9 cellular contexts compared by ENCODE assay signal in the genomic region with DNA sequence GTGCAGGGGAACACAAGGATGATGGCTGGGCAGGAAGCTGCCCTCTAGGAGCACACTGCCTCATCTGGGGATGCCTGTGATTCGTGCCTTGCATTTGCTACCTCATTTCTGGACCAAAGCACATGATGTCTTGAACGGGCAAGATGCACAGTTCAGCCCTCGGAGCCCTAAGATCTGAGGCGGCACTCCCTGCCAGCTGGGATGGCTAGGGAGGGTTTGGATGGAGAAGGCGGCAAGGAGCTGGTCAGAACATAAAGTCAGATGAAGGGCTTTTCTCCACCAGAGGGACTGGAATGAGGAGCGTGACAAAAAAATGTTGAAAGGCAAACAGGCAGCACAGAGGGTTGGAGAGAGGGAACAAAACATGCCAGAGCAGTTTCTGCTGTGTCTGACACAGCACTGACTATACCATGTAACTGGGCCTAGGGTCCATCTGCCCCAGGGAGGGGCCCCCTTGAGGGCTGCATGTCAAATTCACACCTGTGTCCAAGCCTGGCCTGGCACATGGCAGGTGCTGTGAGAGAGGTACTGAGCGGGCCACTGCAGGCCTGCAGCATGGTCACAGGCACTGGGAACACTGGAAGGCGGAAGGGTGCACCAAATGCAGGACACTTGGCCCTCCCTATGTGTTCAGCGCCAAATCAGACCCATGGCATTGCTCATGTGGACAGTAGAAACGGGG. TPM values are rescaled to one million over a fixed set of nuclear protein-coding genes. Genes with fewer than 3 reads are reported as not detected.
DNase-seq lines count a peak whose midpoint lies in the region; ATAC-seq and TF ChIP-seq lines count a peak whose summit lies in the region.
"Had no signal": no experiment of that assay in that cellular context is flagged by ENCODE, and none has a peak within 500 bp of the region (broad histone marks: within the 10 kb centered on the region; RNA-seq: fewer than 3 reads in every experiment).

No MANE protein-coding gene starts in this region.

- H3K4me3 ChIP-seq in GM23248 (no peak overlapping the region), gastroesophageal sphincter (no peak overlapping the region)

- peaks cover 5% of the 10 kb centered on the region; the same call in 1 of the 2 replicates for H3K79me2 ChIP-seq in GM23248 (ENCODE audit: insufficient read depth)

- POLR2A ChIA-PET in activated CD4-positive, alpha-beta memory T cell treated with anti-CD3 and anti-CD28 coated beads, Interleukin-2, amount 10 ng/mL, durations not matched to agents 7 days and 5 days (lab: Charles Lee): interaction anchor here (9.4 to 11.0 kb wide), 2 partner anchors 21 to 32 kb away, joined by 73 to 133 read pairs; a partner anchor contains a TSS

- H3K27ac ChIP-seq in GM23248 (peak overlapping the region; percentile 100), gastroesophageal sphincter (peak overlapping the region in 3 of 4 donors; percentile 86 to 93 (median 88))

- H3F3A ChIP-seq in GM23248 (ENCODE audit: insufficient read depth): peaks cover 53% of the 10 kb centered on the region

- peaks cover 41% of the 10 kb centered on the region for H3K4me1 Mint-ChIP-seq in activated CD4-positive, alpha-beta memory T cell treated with anti-CD3 and anti-CD28 coated beads, Interleukin-2, amount 10 ng/mL, durations not matched to agents 7 days and 5 days
- H3K4me1 Mint-ChIP-seq in stimulated activated memory B cell treated with anti-CD40 and anti-IgM and Interleukin-4, amounts not matched to agents 10 μg/mL and 1 μg/mL and 100 μg/mL, for 72 hours: peaks cover 23% of the 10 kb centered on the region

- H2AFZ ChIP-seq in GM23248: no peak overlapping the region

- no peaks in the 10 kb centered on the region for H3K9me2 ChIP-seq in GM23248 (ENCODE audit: insufficient read depth)

- no peaks in the 10 kb centered on the region for H4K20me1 ChIP-seq in GM23248 (ENCODE audit: insufficient read depth)

- no peak overlapping the region for H3K9ac ChIP-seq in GM23248

- no peak for TF ChIP-seq EP300 in gastroesophageal sphincter (IDR thresholded peaks at IDR 0.05)

- no peak for TF ChIP-seq POLR2A in gastroesophageal sphincter (IDR thresholded peaks at IDR 0.05)

- no peak for DNase-seq in GM23248
- DNase-seq in activated CD4-positive, alpha-beta memory T cell treated with anti-CD3 and anti-CD28 coated beads, Interleukin-2, amount 10 ng/mL, durations not matched to agents 7 days and 5 days: no peak
- no peak for DNase-seq in central memory CD4-positive, alpha-beta T cell
- DNase-seq in ecto neural progenitor cell (ENCODE audit: low spot score): no peak
- DNase-seq: NCI-H69; stimulated activated CD4-positive, alpha-beta T cell treated with anti-CD3 and anti-CD28 coated beads, Interleukin-1b, Interleukin-23, amount 100 ng/mL, for 48 hours had no signal

- H3K4me2 ChIP-seq in GM23248 (ENCODE audit: unreplicated experiment): no peak overlapping the region

- no peak for TF ChIP-seq CTCF in gastroesophageal sphincter (IDR thresholded peaks at IDR 0.05)

- H3K36me3 ChIP-seq in GM23248 (ENCODE audit: low read depth) (0 out of 2 replicates have a peak, but pooled peaks cover 11% of the 10 kb centered on the region), gastroesophageal sphincter (peaks cover 0 to 70% of the 10 kb centered on the region in 2 donors)

- in situ Hi-C loops in GM23248 (cut with MboI): no loop called here

- no peaks in the 10 kb centered on the region for H3K9me3 Mint-ChIP-seq in activated CD4-positive, alpha-beta memory T cell treated with anti-CD3 and anti-CD28 coated beads, Interleukin-2, amount 10 ng/mL, durations not matched to agents 7 days and 5 days
- no peaks in the 10 kb centered on the region for H3K9me3 Mint-ChIP-seq in stimulated activated memory B cell treated with anti-CD40 and anti-IgM and Interleukin-4, amounts not matched to agents 10 μg/mL and 1 μg/mL and 100 μg/mL, for 72 hours

- peaks cover 44% of the 10 kb centered on the region for H3K36me3 Mint-ChIP-seq in activated CD4-positive, alpha-beta memory T cell treated with anti-CD3 and anti-CD28 coated beads, Interleukin-2, amount 10 ng/mL, durations not matched to agents 7 days and 5 days (ENCODE audit: low read depth)
- H3K36me3 Mint-ChIP-seq in stimulated activated memory B cell treated with anti-CD40 and anti-IgM and Interleukin-4, amounts not matched to agents 10 μg/mL and 1 μg/mL and 100 μg/mL, for 72 hours: peaks cover 39% of the 10 kb centered on the region

- H3K4me1 ChIP-seq in GM23248 (ENCODE audit: insufficient read depth) (peaks cover 42% of the 10 kb centered on the region), gastroesophageal sphincter (peaks cover 9 to 66% (median 31%) of the 10 kb centered on the region in 3 donors)

- H3K27me3 ChIP-seq in GM23248 (replicated peaks; ENCODE audit: insufficient read depth): no peaks in the 10 kb centered on the region
- H3K27me3 ChIP-seq in gastroesophageal sphincter: no peaks in the 10 kb centered on the region

- CTCF ChIA-PET in activated CD4-positive, alpha-beta memory T cell treated with anti-CD3 and anti-CD28 coated beads, Interleukin-2, amount 10 ng/mL, durations not matched to agents 7 days and 5 days (lab: Charles Lee): interaction anchor here (0.6 to 1.0 kb wide), 2 partner anchors 34 to 57 kb away, joined by 3 read pairs; no protein-coding TSS in a partner anchor

- H3K9me3 ChIP-seq in GM23248 (ENCODE audit: low read depth) (no peaks in the 10 kb centered on the region), gastroesophageal sphincter (no peaks in the 10 kb centered on the region)

- 54 to 65% methylated on average over 10 of the region's 10 CpGs for WGBS in GM23248 (ENCODE audit: low coverage in 1 of 2, low lambda C conversion rate in 2 of 2, missing lambda C conversion rate in 2 of 2), 2 experiments
- WGBS in gastroesophageal sphincter (ENCODE audit: low coverage in 1 of 2), 2 donors: 64 to 67% methylated on average over 1 to 2 of the region's 10 CpGs

- H3K27me3 Mint-ChIP-seq in activated CD4-positive, alpha-beta memory T cell treated with anti-CD3 and anti-CD28 coated beads, Interleukin-2, amount 10 ng/mL, durations not matched to agents 7 days and 5 days: no peaks in the 10 kb centered on the region
- H3K27me3 Mint-ChIP-seq in stimulated activated memory B cell treated with anti-CD40 and anti-IgM and Interleukin-4, amounts not matched to agents 10 μg/mL and 1 μg/mL and 100 μg/mL, for 72 hours: no peaks in the 10 kb centered on the region

- no peak overlapping the region for H3K4me3 Mint-ChIP-seq in activated CD4-positive, alpha-beta memory T cell treated with anti-CD3 and anti-CD28 coated beads, Interleukin-2, amount 10 ng/mL, durations not matched to agents 7 days and 5 days
- no peak overlapping the region for H3K4me3 Mint-ChIP-seq in stimulated activated memory B cell treated with anti-CD40 and anti-IgM and Interleukin-4, amounts not matched to agents 10 μg/mL and 1 μg/mL and 100 μg/mL, for 72 hours

- no peak for ATAC-seq in gastroesophageal sphincter
- no peak for ATAC-seq in stimulated activated memory B cell treated with anti-CD40 and anti-IgM and Interleukin-4, amounts not matched to agents 10 μg/mL and 1 μg/mL and 100 μg/mL, for 72 hours
- no peak for ATAC-seq in HG03378 (IDR thresholded peaks at IDR 0.05; ENCODE audit: unreplicated experiment)

- H3K27ac Mint-ChIP-seq in activated CD4-positive, alpha-beta memory T cell treated with anti-CD3 and anti-CD28 coated beads, Interleukin-2, amount 10 ng/mL, durations not matched to agents 7 days and 5 days: peak overlapping the region; percentile 68
- H3K27ac Mint-ChIP-seq in stimulated activated memory B cell treated with anti-CD40 and anti-IgM and Interleukin-4, amounts not matched to agents 10 μg/mL and 1 μg/mL and 100 μg/mL, for 72 hours: peak overlapping the region; percentile 89

RNA-seq across cellular contexts. Expression of a gene that starts 21.7 kb away (rescaled TPM):
- total RNA-seq in GM23248 (2014; rRNA removed; shearing (Covaris generic)): 166 and 203 TPM in 2 replicates
- 143 and 145 TPM in 2 replicates for polyA plus RNA-seq in GM23248 (2016; fragmentation: Nextera tagmentation; extraction: Ambion mirVana)
- 10 to 100 TPM; 43.6 to 46.0 TPM for total RNA-seq in activated CD4-positive, alpha-beta memory T cell treated with anti-CD3 and anti-CD28 coated beads, Interleukin-2, amount 10 ng/mL, durations not matched to agents 7 days and 5 days
- total RNA-seq in gastroesophageal sphincter: 100 to 1,000 TPM; 115 to 227 (median 183) TPM

RNA-seq across cellular contexts. Expression of a gene that starts 21.9 kb away (rescaled TPM):
- 12.3 and 17.2 TPM in 2 replicates for total RNA-seq in GM23248 (2014; rRNA removed; shearing (Covaris generic))
- polyA plus RNA-seq in GM23248 (2016; fragmentation: Nextera tagmentation; extraction: Ambion mirVana): 15.1 and 15.4 TPM in 2 replicates
- 10 to 100 TPM; 11.5 to 12.8 TPM for total RNA-seq in activated CD4-positive, alpha-beta memory T cell treated with anti-CD3 and anti-CD28 coated beads, Interleukin-2, amount 10 ng/mL, durations not matched to agents 7 days and 5 days
- total RNA-seq in gastroesophageal sphincter: 10 to 100 TPM; 14.5 to 32.9 (median 25.7) TPM

RNA-seq across cellular contexts. Expression of a gene that starts 31.9 kb away (rescaled TPM):
- total RNA-seq in GM23248 (2014; rRNA removed; shearing (Covaris generic)): 62.1 and 76.4 TPM in 2 replicates
- polyA plus RNA-seq in GM23248 (2016; fragmentation: Nextera tagmentation; extraction: Ambion mirVana): 42.4 and 44.1 TPM in 2 replicates
- 10 to 100 TPM; 34.2 to 34.8 TPM for total RNA-seq in activated CD4-positive, alpha-beta memory T cell treated with anti-CD3 and anti-CD28 coated beads, Interleukin-2, amount 10 ng/mL, durations not matched to agents 7 days and 5 days
- total RNA-seq in gastroesophageal sphincter: 10 to 100 TPM; 27.6 to 73.0 (median 34.4) TPM

RNA-seq across cellular contexts. Expression of a gene that starts 32.1 kb away (rescaled TPM):
- total RNA-seq in GM23248 (2014; rRNA removed; shearing (Covaris generic)): 9.4 and 10.4 TPM in 2 replicates
- 32.3 and 32.4 TPM in 2 replicates for polyA plus RNA-seq in GM23248 (2016; fragmentation: Nextera tagmentation; extraction: Ambion mirVana)
- total RNA-seq in activated CD4-positive, alpha-beta memory T cell treated with anti-CD3 and anti-CD28 coated beads, Interleukin-2, amount 10 ng/mL, durations not matched to agents 7 days and 5 days: 10 to 100 TPM; 14.2 to 14.3 TPM
- total RNA-seq in gastroesophageal sphincter: 10 to 100 TPM in 3 of 4 donors, 1 to 10 TPM in 1; 7.9 to 15.6 (median 12.7) TPM
